10 cellular contexts compared by ENCODE assay signal in genomic region chr4:128979934-128980333, GRCh38.
DNase-seq lines count a peak whose midpoint lies in the region; ATAC-seq and TF ChIP-seq lines count a peak whose summit lies in the region.
"Had no signal": no experiment of that assay in that cellular context is flagged by ENCODE, and none has a peak within 500 bp of the region (broad histone marks: within the 10 kb centered on the region; RNA-seq: fewer than 3 reads in every experiment).

No MANE protein-coding gene starts in this region.

- TF ChIP-seq CTCF in BE2C (IDR thresholded peaks at IDR 0.05; ENCODE audit: low read depth, low read length): no peak

- no peaks in the 10 kb centered on the region for H3K9me3 ChIP-seq in BE2C

- H3K4me3 ChIP-seq in BE2C (ENCODE audit: low read depth, low read length): no peak overlapping the region

- no peak for ATAC-seq in GM18858 (IDR thresholded peaks at IDR 0.05; ENCODE audit: unreplicated experiment)
- ATAC-seq: right cardiac atrium had no signal

- no peak overlapping the region for H3K27ac Mint-ChIP-seq in activated naive CD8-positive, alpha-beta T cell treated with anti-CD3 and anti-CD28 coated beads for 36 hours

- no peaks in the 10 kb centered on the region for H3K4me1 Mint-ChIP-seq in activated naive CD8-positive, alpha-beta T cell treated with anti-CD3 and anti-CD28 coated beads for 36 hours

- peaks cover 3% of the 10 kb centered on the region for H3K36me3 Mint-ChIP-seq in activated naive CD8-positive, alpha-beta T cell treated with anti-CD3 and anti-CD28 coated beads for 36 hours

- no peaks in the 10 kb centered on the region for H3K27me3 ChIP-seq in BE2C

- H3K9me3 Mint-ChIP-seq in activated naive CD8-positive, alpha-beta T cell treated with anti-CD3 and anti-CD28 coated beads for 36 hours: no peaks in the 10 kb centered on the region

- DNase-seq in BE2C: peak; percentile 15
- DNase-seq in NCI-H1694 treated with DMSO at 0.1 percent for 48 hours (lab: John Stamatoyannopoulos, UW): peak; percentile 63
- DNase-seq in cerebellar cortex (ENCODE audit: low spot score): peak; percentile 5
- peak; percentile 4 for DNase-seq in left kidney (ENCODE audit: low read depth, low spot score)
- DNase-seq in SHP77 (lab: John Stamatoyannopoulos, UW): no peak
- no peak for DNase-seq in activated CD4-positive, alpha-beta T cell treated with anti-CD3 and anti-CD28 coated beads for 1 hour
- DNase-seq in activated naive CD8-positive, alpha-beta T cell treated with anti-CD3 and anti-CD28 coated beads for 36 hours: no peak
- DNase-seq: left cardiac atrium, right cardiac atrium had no signal

- H3K36me3 ChIP-seq in BE2C: peaks cover 5% of the 10 kb centered on the region; the same call in 1 of the 2 replicates

- peaks cover 2% of the 10 kb centered on the region; the same call in 1 of the 2 replicates for H3K4me1 ChIP-seq in BE2C

- H3K4me3 Mint-ChIP-seq in activated naive CD8-positive, alpha-beta T cell treated with anti-CD3 and anti-CD28 coated beads for 36 hours: no peak overlapping the region

- H3K27me3 Mint-ChIP-seq in activated naive CD8-positive, alpha-beta T cell treated with anti-CD3 and anti-CD28 coated beads for 36 hours: no peaks in the 10 kb centered on the region

Comparison
In these comparisons a context has a peak if more than half of its experiments do, and no peak if none do; other contexts are left out.
1. DNase-seq: peak in BE2C (single experiment), NCI-H1694 treated with DMSO at 0.1 percent for 48 hours (single experiment), cerebellar cortex (single experiment) and left kidney (single experiment); none in SHP77 (0 of 2), activated CD4-positive, alpha-beta T cell treated with anti-CD3 and anti-CD28 coated beads for 1 hour (single experiment) and activated naive CD8-positive, alpha-beta T cell treated with anti-CD3 and anti-CD28 coated beads for 36 hours (single experiment).